ENCODE assay signal across 1 cellular context in the genomic region with DNA sequence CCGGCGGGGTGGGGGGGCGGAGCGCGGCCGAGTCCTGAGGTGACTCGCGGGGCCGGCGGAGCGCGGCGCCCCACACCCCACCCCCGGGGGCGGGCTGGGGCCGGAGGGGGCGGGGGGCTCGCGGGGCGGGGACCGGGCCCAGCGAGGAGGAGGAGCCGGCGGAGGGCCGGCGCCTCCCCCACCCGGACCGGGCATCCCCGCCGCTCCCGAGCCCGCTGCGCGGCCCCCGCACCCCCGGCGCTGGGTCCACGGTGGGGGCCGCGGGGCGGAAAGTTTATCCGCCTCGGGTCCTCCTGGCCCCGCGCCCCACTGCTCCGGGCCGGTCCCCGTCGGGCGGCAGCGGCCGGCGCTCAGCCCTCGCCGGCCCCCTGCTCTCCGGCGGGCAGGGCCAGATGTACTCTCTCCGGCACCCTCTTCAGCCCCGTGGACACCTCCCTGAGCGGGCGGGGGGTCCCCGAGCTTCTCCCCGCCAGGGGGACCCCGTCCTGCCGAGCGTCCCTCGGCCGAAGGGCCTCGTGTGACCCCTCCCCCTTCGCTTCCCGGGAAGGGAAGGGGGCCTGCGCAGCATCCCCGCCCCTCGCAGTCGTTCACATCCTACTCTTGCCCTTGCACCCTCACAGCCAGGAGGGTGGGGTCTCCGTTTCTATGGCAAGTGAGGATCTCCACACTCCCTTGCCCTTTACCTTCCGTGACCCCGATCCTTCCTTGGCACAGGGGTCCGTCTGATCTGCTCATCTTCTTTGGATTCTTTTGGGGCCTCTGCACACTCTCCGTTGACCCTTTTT.
TF ChIP-seq lines count a peak whose summit lies in the region.

No MANE protein-coding gene starts in this region.

TF ChIP-seq in HepG2, 621 proteins besides CTCF, POLR2A, EP300 and RAD21 (continued from another document and continues in another):
- no peak for TF ChIP-seq KIAA2018 (CRISPR knock-in tag; IDR thresholded peaks at IDR 0.05; ENCODE audit: borderline replicate concordance)
- TF ChIP-seq, protein P1, sequence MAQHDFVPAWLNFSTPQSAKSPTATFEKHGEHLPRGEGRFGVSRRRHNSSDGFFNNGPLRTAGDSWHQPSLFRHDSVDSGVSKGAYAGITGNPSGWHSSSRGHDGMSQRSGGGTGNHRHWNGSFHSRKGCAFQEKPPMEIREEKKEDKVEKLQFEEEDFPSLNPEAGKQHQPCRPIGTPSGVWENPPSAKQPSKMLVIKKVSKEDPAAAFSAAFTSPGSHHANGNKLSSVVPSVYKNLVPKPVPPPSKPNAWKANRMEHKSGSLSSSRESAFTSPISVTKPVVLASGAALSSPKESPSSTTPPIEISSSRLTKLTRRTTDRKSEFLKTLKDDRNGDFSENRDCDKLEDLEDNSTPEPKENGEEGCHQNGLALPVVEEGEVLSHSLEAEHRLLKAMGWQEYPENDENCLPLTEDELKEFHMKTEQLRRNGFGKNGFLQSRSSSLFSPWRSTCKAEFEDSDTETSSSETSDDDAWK (CRISPR knock-in tag; IDR thresholded peaks at IDR 0.05): no peak
- no peak for TF ChIP-seq ZNF205 (CRISPR knock-in tag; IDR thresholded peaks at IDR 0.05)
- TF ChIP-seq GATAD1 (CRISPR knock-in tag; IDR thresholded peaks at IDR 0.05): no peak
- no peak for TF ChIP-seq MYPOP (CRISPR knock-in tag; IDR thresholded peaks at IDR 0.05)
- TF ChIP-seq RXRA (CRISPR knock-in tag; IDR thresholded peaks at IDR 0.05): peak; percentile 55; the same call in 1 of the 2 replicates
- TF ChIP-seq ZNF431 (CRISPR knock-in tag; IDR thresholded peaks at IDR 0.05; ENCODE audit: borderline replicate concordance, low read depth): no peak
- no peak for TF ChIP-seq ZNF343 (CRISPR knock-in tag; IDR thresholded peaks at IDR 0.05)
- peak; percentile 33; the same call in 1 of the 2 replicates for TF ChIP-seq MYC (CRISPR knock-in tag; IDR thresholded peaks at IDR 0.05; ENCODE audit: borderline replicate concordance)
- no peak for TF ChIP-seq ZBTB49 (CRISPR knock-in tag; IDR thresholded peaks at IDR 0.05; ENCODE audit: borderline replicate concordance)
- no peak for TF ChIP-seq ZNF780A (CRISPR knock-in tag; IDR thresholded peaks at IDR 0.05)
- TF ChIP-seq, protein P2, sequence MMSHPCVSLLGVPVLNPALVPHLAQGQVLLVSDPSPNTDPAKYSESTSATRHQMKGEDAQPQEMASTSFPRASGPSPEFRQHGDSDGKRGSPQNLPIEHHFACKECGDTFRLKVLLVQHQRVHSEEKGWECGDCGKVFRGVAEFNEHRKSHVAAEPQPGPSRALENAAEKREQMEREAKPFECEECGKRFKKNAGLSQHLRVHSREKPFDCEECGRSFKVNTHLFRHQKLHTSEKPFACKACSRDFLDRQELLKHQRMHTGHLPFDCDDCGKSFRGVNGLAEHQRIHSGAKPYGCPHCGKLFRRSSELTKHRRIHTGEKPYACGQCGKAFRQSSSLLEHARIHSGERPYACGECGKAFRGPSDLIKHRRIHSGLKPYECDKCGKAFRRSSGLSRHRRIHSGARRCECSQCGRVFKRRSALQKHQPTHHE (CRISPR knock-in tag; IDR thresholded peaks at IDR 0.05; ENCODE audit: borderline replicate concordance): no peak
- no peak for TF ChIP-seq SMYD3 (CRISPR knock-in tag; IDR thresholded peaks at IDR 0.05)
- TF ChIP-seq, protein P3, sequence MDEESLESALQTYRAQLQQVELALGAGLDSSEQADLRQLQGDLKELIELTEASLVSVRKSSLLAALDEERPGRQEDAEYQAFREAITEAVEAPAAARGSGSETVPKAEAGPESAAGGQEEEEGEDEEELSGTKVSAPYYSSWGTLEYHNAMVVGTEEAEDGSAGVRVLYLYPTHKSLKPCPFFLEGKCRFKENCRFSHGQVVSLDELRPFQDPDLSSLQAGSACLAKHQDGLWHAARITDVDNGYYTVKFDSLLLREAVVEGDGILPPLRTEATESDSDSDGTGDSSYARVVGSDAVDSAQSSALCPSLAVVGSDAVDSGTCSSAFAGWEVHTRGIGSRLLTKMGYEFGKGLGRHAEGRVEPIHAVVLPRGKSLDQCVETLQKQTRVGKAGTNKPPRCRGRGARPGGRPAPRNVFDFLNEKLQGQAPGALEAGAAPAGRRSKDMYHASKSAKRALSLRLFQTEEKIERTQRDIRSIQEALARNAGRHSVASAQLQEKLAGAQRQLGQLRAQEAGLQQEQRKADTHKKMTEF (CRISPR knock-in tag; IDR thresholded peaks at IDR 0.05): no peak
- TF ChIP-seq, protein P4, sequence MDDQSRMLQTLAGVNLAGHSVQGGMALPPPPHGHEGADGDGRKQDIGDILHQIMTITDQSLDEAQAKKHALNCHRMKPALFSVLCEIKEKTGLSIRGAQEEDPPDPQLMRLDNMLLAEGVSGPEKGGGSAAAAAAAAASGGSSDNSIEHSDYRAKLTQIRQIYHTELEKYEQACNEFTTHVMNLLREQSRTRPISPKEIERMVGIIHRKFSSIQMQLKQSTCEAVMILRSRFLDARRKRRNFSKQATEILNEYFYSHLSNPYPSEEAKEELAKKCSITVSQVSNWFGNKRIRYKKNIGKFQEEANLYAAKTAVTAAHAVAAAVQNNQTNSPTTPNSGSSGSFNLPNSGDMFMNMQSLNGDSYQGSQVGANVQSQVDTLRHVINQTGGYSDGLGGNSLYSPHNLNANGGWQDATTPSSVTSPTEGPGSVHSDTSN (CRISPR knock-in tag; IDR thresholded peaks at IDR 0.05; ENCODE audit: borderline replicate concordance): no peak
- TF ChIP-seq BRCA1 (CRISPR knock-in tag; IDR thresholded peaks at IDR 0.05): no peak
- TF ChIP-seq, protein P5, sequence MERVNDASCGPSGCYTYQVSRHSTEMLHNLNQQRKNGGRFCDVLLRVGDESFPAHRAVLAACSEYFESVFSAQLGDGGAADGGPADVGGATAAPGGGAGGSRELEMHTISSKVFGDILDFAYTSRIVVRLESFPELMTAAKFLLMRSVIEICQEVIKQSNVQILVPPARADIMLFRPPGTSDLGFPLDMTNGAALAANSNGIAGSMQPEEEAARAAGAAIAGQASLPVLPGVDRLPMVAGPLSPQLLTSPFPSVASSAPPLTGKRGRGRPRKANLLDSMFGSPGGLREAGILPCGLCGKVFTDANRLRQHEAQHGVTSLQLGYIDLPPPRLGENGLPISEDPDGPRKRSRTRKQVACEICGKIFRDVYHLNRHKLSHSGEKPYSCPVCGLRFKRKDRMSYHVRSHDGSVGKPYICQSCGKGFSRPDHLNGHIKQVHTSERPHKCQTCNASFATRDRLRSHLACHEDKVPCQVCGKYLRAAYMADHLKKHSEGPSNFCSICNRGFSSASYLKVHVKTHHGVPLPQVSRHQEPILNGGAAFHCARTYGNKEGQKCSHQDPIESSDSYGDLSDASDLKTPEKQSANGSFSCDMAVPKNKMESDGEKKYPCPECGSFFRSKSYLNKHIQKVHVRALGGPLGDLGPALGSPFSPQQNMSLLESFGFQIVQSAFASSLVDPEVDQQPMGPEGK (CRISPR knock-in tag; IDR thresholded peaks at IDR 0.05): peak; percentile 76
- TF ChIP-seq ZBED4 (CRISPR knock-in tag; IDR thresholded peaks at IDR 0.05; ENCODE audit: borderline replicate concordance): no peak
- 0 out of 2 replicates have a peak, but pooled peaks have one; percentile 27 for TF ChIP-seq KDM5A (IDR thresholded peaks at IDR 0.05; ENCODE audit: borderline replicate concordance, low read length)
- no peak for TF ChIP-seq NFE2 (CRISPR knock-in tag; IDR thresholded peaks at IDR 0.05)
